In genomic region chr1:11540773-11541160, GRCh38 we compare ENCODE assay signal across 20 cellular contexts.
DNase-seq lines count a peak whose midpoint lies in the region; ATAC-seq, FAIRE-seq and TF ChIP-seq lines count a peak whose summit lies in the region.
"Had no signal": no experiment of that assay in that cellular context is flagged by ENCODE, and none has a peak within 500 bp of the region (broad histone marks: within the 10 kb centered on the region; RNA-seq: fewer than 3 reads in every experiment).

No MANE protein-coding gene starts in this region.

- peaks cover 4% of the 10 kb centered on the region for H3K79me1 ChIP-seq in trophoblast cell (ENCODE audit: low read length)

- H3K14ac ChIP-seq in trophoblast cell (ENCODE audit: low read length): no peak overlapping the region

- H3K27me3 ChIP-seq in HepG2 (ENCODE audit: control insufficient read depth in 1 of 2, insufficient read depth in 2 of 2, low read length in 2 of 2) (peaks cover 2 to 55% of the 10 kb centered on the region in 2 experiments; a peak in 4 of 5 replicates), right lobe of liver (no peaks in the 10 kb centered on the region), trophoblast cell (ENCODE audit: insufficient read depth, low read length) (no peaks in the 10 kb centered on the region)
- H3K27me3 ChIP-seq in effector memory CD4-positive, alpha-beta T cell (replicated peaks; ENCODE audit: control insufficient read depth, insufficient read depth, low read length, poor library complexity, severe bottlenecking): no peaks in the 10 kb centered on the region
- H3K27me3 ChIP-seq: BLaER1 treated with 17β-estradiol and CSF1 and Interleukin-3, amounts not matched to agents 10 nM and 100 nM had no signal

- H4K8ac ChIP-seq in trophoblast cell (ENCODE audit: low read depth, low read length): no peak overlapping the region

- H3K4me2 ChIP-seq in HepG2 (ENCODE audit: low read depth, low read length) (no peak overlapping the region), trophoblast cell (ENCODE audit: low read length) (no peak overlapping the region)
- H3K4me2 ChIP-seq: A549; BLaER1 treated with 17β-estradiol and CSF1 and Interleukin-3, amounts not matched to agents 10 nM and 100 nM had no signal

- no peak overlapping the region for H3K4ac ChIP-seq in trophoblast cell (ENCODE audit: low read depth, low read length)

- in situ Hi-C loops in HepG2 (cut with HindIII; ENCODE audit: extremely low pct_ligation_motif_present, low pct_unique_long_range_greater_than_20kb): no loop called here

- no peak overlapping the region for H2AK5ac ChIP-seq in trophoblast cell (ENCODE audit: low read length)

- H2BK12ac ChIP-seq in trophoblast cell (ENCODE audit: low read length): peak overlapping the region; percentile 63

- no peak for TF ChIP-seq RAD21 in HepG2 (CRISPR knock-in tag; IDR thresholded peaks at IDR 0.05)

- H3K36me3 ChIP-seq in HepG2 (replicated peaks in 1 of 2; ENCODE audit: control insufficient read depth in 1 of 2, insufficient read depth in 2 of 2, low read length in 2 of 2) (no peaks in the 10 kb centered on the region), right lobe of liver (no peaks in the 10 kb centered on the region), kidney (ENCODE audit: control insufficient read depth in 1 of 2, insufficient read depth in 2 of 2, low read length in 2 of 2) (no peaks in the 10 kb centered on the region), trophoblast cell (ENCODE audit: control insufficient read depth in 1 of 2, insufficient read depth in 2 of 2, low read length in 2 of 2) (no peaks in the 10 kb centered on the region)
- H3K36me3 ChIP-seq in effector memory CD4-positive, alpha-beta T cell (ENCODE audit: control insufficient read depth, insufficient read depth, low read length): no peaks in the 10 kb centered on the region
- H3K36me3 ChIP-seq: BLaER1 treated with 17β-estradiol and CSF1 and Interleukin-3, amounts not matched to agents 10 nM and 100 nM had no signal

- no peak overlapping the region for H4K12ac ChIP-seq in trophoblast cell (ENCODE audit: low read depth, low read length)

- no peaks in the 10 kb centered on the region for H4K20me1 ChIP-seq in HepG2 (ENCODE audit: insufficient read depth, low read length)

- H3K4me1 ChIP-seq in HepG2 (ENCODE audit: insufficient read depth, low read length): no peaks in the 10 kb centered on the region
- no peaks in the 10 kb centered on the region for H3K4me1 ChIP-seq in right lobe of liver
- H3K4me1 ChIP-seq in kidney (ENCODE audit: control insufficient read depth in 1 of 2, insufficient read depth in 1 of 2, low read depth in 1 of 2, low read length in 2 of 2): no peaks in the 10 kb centered on the region
- H3K4me1 ChIP-seq in trophoblast cell (ENCODE audit: control insufficient read depth in 1 of 2, insufficient read depth in 2 of 2, low read length in 2 of 2): peaks cover 17 to 21% of the 10 kb centered on the region in 2 experiments
- H3K4me1 ChIP-seq in effector memory CD4-positive, alpha-beta T cell (ENCODE audit: control insufficient read depth, insufficient read depth, low read length, poor library complexity, severe bottlenecking): no peaks in the 10 kb centered on the region
- H3K4me1 ChIP-seq: A549; BLaER1 treated with 17β-estradiol and CSF1 and Interleukin-3, amounts not matched to agents 10 nM and 100 nM; Caco-2 had no signal

- H2BK5ac ChIP-seq in trophoblast cell (ENCODE audit: low read depth, low read length, poor library complexity): no peak overlapping the region

- H3K23ac ChIP-seq in trophoblast cell (ENCODE audit: low read length): no peak overlapping the region

- WGBS in HepG2 (ENCODE audit: low lambda C conversion rate): 11% methylated on average over 12 of the region's 12 CpGs
- WGBS in right lobe of liver (ENCODE audit: insufficient coverage, low coverage, low lambda C conversion rate, missing lambda C conversion rate): 38% methylated on average over 8 of the region's 12 CpGs
- WGBS in trophoblast cell (ENCODE audit: extremely low coverage, insufficient coverage, insufficient read length): no CpG with 5 or more reads among the region's 12 CpGs

- intact Hi-C loops in HepG2 (cut with micrococcal nuclease; ENCODE audit: unreplicated experiment): no loop called here
- intact Hi-C loops in right lobe of liver (cut with DNase I): no loop called here
- intact Hi-C loops in kidney (cut with DNase I): no loop called here
- intact Hi-C loops in left colon (cut with DNase I, micrococcal nuclease): no loop called here

- CTCF ChIA-PET in HepG2 (lab: Yijun Ruan, JAX; ENCODE audit: low intra/inter-chr PET ratio, low total read pairs): no interaction called here

- H3K27ac ChIP-seq in HepG2 (ENCODE audit: extremely low read length, insufficient read depth, low read length) (no peak overlapping the region), right lobe of liver (no peak overlapping the region), kidney (ENCODE audit: low read depth in 2 of 2, low read length in 2 of 2) (no peak overlapping the region), trophoblast cell (ENCODE audit: low read depth, low read length) (no peak overlapping the region)
- no peak overlapping the region for H3K27ac ChIP-seq in effector memory CD4-positive, alpha-beta T cell (ENCODE audit: insufficient read depth, low read length, poor library complexity, severe bottlenecking)
- H3K27ac ChIP-seq: 22Rv1; A549; BLaER1 treated with 17β-estradiol and CSF1 and Interleukin-3, amounts not matched to agents 10 nM and 100 nM; C4-2B had no signal

- H4K91ac ChIP-seq in trophoblast cell (ENCODE audit: low read depth, low read length): no peak overlapping the region

- H3K18ac ChIP-seq in trophoblast cell (ENCODE audit: low read length): no peak overlapping the region

- H3K4me3 ChIP-seq in HepG2 (replicated peaks in 1 of 3; ENCODE audit: insufficient read depth in 1 of 3, low read depth in 2 of 3, low read length in 3 of 3) (no peak overlapping the region), right lobe of liver (no peak overlapping the region), kidney (ENCODE audit: low read length in 2 of 2) (no peak overlapping the region), trophoblast cell (ENCODE audit: low read depth, low read length) (no peak overlapping the region)
- no peak overlapping the region for H3K4me3 ChIP-seq in effector memory CD4-positive, alpha-beta T cell (ENCODE audit: insufficient read depth, low read depth, low read length, poor library complexity, severe bottlenecking)
- H3K4me3 ChIP-seq: A549; BLaER1 treated with 17β-estradiol and CSF1 and Interleukin-3, amounts not matched to agents 10 nM and 100 nM had no signal

- H3K9ac ChIP-seq in HepG2 (ENCODE audit: insufficient read depth, low read depth, low read length) (no peak overlapping the region), kidney (ENCODE audit: low read length in 2 of 2) (no peak overlapping the region), trophoblast cell (ENCODE audit: low read length) (no peak overlapping the region)
- H3K9ac ChIP-seq: BLaER1 treated with 17β-estradiol and CSF1 and Interleukin-3, amounts not matched to agents 10 nM and 100 nM had no signal

- DNase-seq in HepG2 (ENCODE audit: low spot score) (no peak), right lobe of liver (no peak), kidney (peak; percentile 40), trophoblast cell (peak; percentile 5 to 61), left colon (no peak)
- DNase-seq in effector memory CD4-positive, alpha-beta T cell: no peak
- DNase-seq: AML-193; Caco-2; Calu3; CD4-positive, alpha-beta T cell; CD8-positive, alpha-beta T cell; GF-D8 had no signal

- H3K79me2 ChIP-seq in HepG2 (ENCODE audit: insufficient read depth, low read length) (no peaks in the 10 kb centered on the region), trophoblast cell (ENCODE audit: control insufficient read depth, insufficient read depth, low read length, poor library complexity) (peaks cover 2% of the 10 kb centered on the region)

- POLR2A ChIA-PET in HepG2 (lab: Yijun Ruan, JAX): no interaction called here

- no peak for FAIRE-seq in HepG2 (lab: Jason Lieb, UNC)
- no peak for FAIRE-seq in kidney (lab: Jason Lieb, UNC)
- FAIRE-seq: A549, D721Med, G401.6, GM12891, GM19239 had no signal

- TF ChIP-seq POLR2A in HepG2 (IDR thresholded peaks at IDR 0.05; ENCODE audit: insufficient read depth in 1 of 2, low read depth in 2 of 2, low read length in 2 of 2) (no peak), right lobe of liver (IDR thresholded peaks at IDR 0.05) (no peak)

- BruUV-seq in HepG2 (replicated peaks; lab: Mats Ljungman, UMichigan): no TSS peak

- H2AFZ ChIP-seq in HepG2 (ENCODE audit: low read length): no peak overlapping the region
- H2AFZ ChIP-seq in trophoblast cell (ENCODE audit: insufficient read depth, low read length, poor library complexity): no peak overlapping the region

- ATAC-seq in HepG2 (no peak), right lobe of liver (no peak), left colon (no peak)
- ATAC-seq: CD8-positive, alpha-beta T cell had no signal

- H2BK120ac ChIP-seq in trophoblast cell (ENCODE audit: insufficient read depth, low read length, poor library complexity): no peak overlapping the region

- H3K9me3 ChIP-seq in HepG2 (ENCODE audit: low read length) (no peaks in the 10 kb centered on the region), right lobe of liver (no peaks in the 10 kb centered on the region), kidney (ENCODE audit: control insufficient read depth in 1 of 2, low read length in 2 of 2) (no peaks in the 10 kb centered on the region), trophoblast cell (ENCODE audit: insufficient read depth, low read depth, low read length) (no peaks in the 10 kb centered on the region)
- no peaks in the 10 kb centered on the region for H3K9me3 ChIP-seq in effector memory CD4-positive, alpha-beta T cell (ENCODE audit: control insufficient read depth, low read length)
- H3K9me3 ChIP-seq: A549; BLaER1 treated with 17β-estradiol and CSF1 and Interleukin-3, amounts not matched to agents 10 nM and 100 nM; Caco-2 had no signal

- no peak for TF ChIP-seq EP300 in HepG2 (IDR thresholded peaks at IDR 0.05; ENCODE audit: low read depth in 2 of 2, low read length in 2 of 2)
- TF ChIP-seq EP300 in HepG2 (CRISPR knock-in tag; IDR thresholded peaks at IDR 0.05; ENCODE audit: borderline replicate concordance): no peak

- no peak for TF ChIP-seq CTCF in HepG2 (CRISPR knock-in tag; IDR thresholded peaks at IDR 0.05)
- no peak for TF ChIP-seq CTCF in right lobe of liver (IDR thresholded peaks at IDR 0.05)
- TF ChIP-seq CTCF in kidney (IDR thresholded peaks at IDR 0.05; ENCODE audit: borderline replicate concordance, extremely low read depth, insufficient read depth): no peak

TF ChIP-seq in HepG2, 621 proteins besides CTCF, POLR2A, EP300 and RAD21:
- TF ChIP-seq ZFP36L1 (CRISPR knock-in tag; IDR thresholded peaks at IDR 0.05): no peak
- 0 out of 2 replicates have a peak, but pooled peaks have one; percentile 5 for TF ChIP-seq CEBPB (IDR thresholded peaks at IDR 0.05; ENCODE audit: borderline replicate concordance, low read depth, low read length)
TF ChIP-seq in HepG2: peak in this region for 1.

Comparison
In these comparisons a context has a peak if more than half of its experiments do, and no peak if none do; other contexts are left out.
1. DNase-seq: peak in kidney (single experiment) and trophoblast cell (2 of 2); none in HepG2 (single experiment), right lobe of liver (0 of 3), effector memory CD4-positive, alpha-beta T cell (0 of 3) and left colon (0 of 2).